ENCODE assay signal across 21 cellular contexts in genomic region chr14:19481421-19481820, GRCh38. TPM values are rescaled to one million over a fixed set of nuclear protein-coding genes. Genes with fewer than 3 reads are reported as not detected.
"Had no signal": no experiment of that assay in that cellular context is flagged by ENCODE, and none has a peak within 500 bp of the region (broad histone marks: within the 10 kb centered on the region; RNA-seq: fewer than 3 reads in every experiment).

No MANE protein-coding gene starts in this region.

RNA-seq across cellular contexts. Expression of gene POTEG, which starts 47.3 kb away (rescaled TPM):
- total RNA-seq: activated naive CD4-positive, alpha-beta T cell treated with anti-CD3 and anti-CD28 coated beads for 36 hours; activated naive CD4-positive, alpha-beta T cell treated with anti-CD3 and anti-CD28 coated beads, Interleukin-2, amount 50 U/mL, for 72 hours; activated naive CD8-positive, alpha-beta T cell treated with anti-CD3 and anti-CD28 coated beads for 36 hours; activated naive CD8-positive, alpha-beta T cell treated with anti-CD3 and anti-CD28 coated beads, Interleukin-2, amount 10 ng/mL, durations not matched to agents 7 days and 5 days; activated T-cell treated with anti-CD3 and anti-CD28 coated beads, Interleukin-2, amount 50 U/mL, for 4 hours; activated T-cell treated with anti-CD3 and anti-CD28 coated beads, Interleukin-2, amount 50 U/mL, for 72 hours; activated T-helper 1 cell treated with anti-CD3 and anti-CD28 coated beads, Interleukin-12 subunit alpha, Interleukin-12 subunit beta, Interleukin-2, Interleukin-4 antibody, amounts not matched to agents 30 ng/mL and 10 ng/mL and 1 ng/mL, durations not matched to agents 14 hours and 24 hours and 36 hours; activated T-helper 17 cell treated with anti-CD3 and anti-CD28 coated beads, Interleukin-2, amount 50 U/mL, for 72 hours; activated T-helper 2 cell treated with anti-CD3 and anti-CD28 coated beads, Interferon-gamma antibody, Interleukin-2, Interleukin-4, amounts not matched to agents 10 μg/mL and 5 μg/mL and 100 μg/mL, durations not matched to agents 14 hours and 24 hours and 36 hours; adrenal gland; aorta; ascending aorta; astrocyte; body of pancreas; breast epithelium; bronchial epithelial cell; cardiac muscle cell; cardiac septum; cerebellum; chondrocyte had no signal
- polyA plus RNA-seq: adipose tissue, adrenal gland, aorta, cardiac muscle cell had no signal
